ENCODE assay signal across 15 cellular contexts in genomic region chr10:44172883-44173557, GRCh38.
"Had no signal": no experiment of that assay in that cellular context is flagged by ENCODE, and none has a peak within 500 bp of the region (broad histone marks: within the 10 kb centered on the region; RNA-seq: fewer than 3 reads in every experiment).

No MANE protein-coding gene starts in this region.

- H3K36me3 ChIP-seq: spleen, tibial nerve had no signal

- H3K27ac ChIP-seq: spleen, tibial nerve had no signal

- FAIRE-seq: colon, endothelial cell of umbilical vein, TTC549 had no signal

- H3K27me3 ChIP-seq: spleen, tibial nerve had no signal

- H3K4me3 ChIP-seq: lung, spleen, tibial nerve had no signal

- H3K36me3 Mint-ChIP-seq: activated naive CD4-positive, alpha-beta T cell treated with anti-CD3 and anti-CD28 coated beads, Interleukin-2, amount 50 U/mL, for 24 hours; stimulated activated memory B cell treated with anti-CD40 and anti-IgM and Interleukin-4, amounts not matched to agents 10 μg/mL and 1 μg/mL and 100 μg/mL, for 72 hours had no signal

- H3K4me1 Mint-ChIP-seq: activated naive CD4-positive, alpha-beta T cell treated with anti-CD3 and anti-CD28 coated beads, Interleukin-2, amount 50 U/mL, for 24 hours; stimulated activated memory B cell treated with anti-CD40 and anti-IgM and Interleukin-4, amounts not matched to agents 10 μg/mL and 1 μg/mL and 100 μg/mL, for 72 hours had no signal

- DNase-seq: activated CD4-positive, alpha-beta T cell treated with anti-CD3 and anti-CD28 coated beads, Interleukin-2, amount 50 U/mL, for 1 hour; activated effector memory CD4-positive, alpha-beta T cell treated with Interleukin-2 at 50 U/mL for 16 hours; activated T-cell treated with anti-CD3 and anti-CD28 coated beads, Interleukin-2, amount 50 U/mL, for 1 hour; midbrain; right cardiac atrium; spleen; stimulated activated CD4-positive, alpha-beta T cell treated with anti-CD3 and anti-CD28 coated beads, Interleukin-1b, Interleukin-23, amount 100 ng/mL, for 48 hours; T-helper 2 cell had no signal

- H3K4me1 ChIP-seq: spleen had no signal

- ATAC-seq: stimulated activated memory B cell treated with anti-CD40 and anti-IgM and Interleukin-4, amounts not matched to agents 10 μg/mL and 1 μg/mL and 100 μg/mL, for 72 hours had no signal

- H3K9me3 ChIP-seq: spleen, tibial nerve had no signal

- H3K4me3 Mint-ChIP-seq: activated naive CD4-positive, alpha-beta T cell treated with anti-CD3 and anti-CD28 coated beads, Interleukin-2, amount 50 U/mL, for 24 hours; stimulated activated memory B cell treated with anti-CD40 and anti-IgM and Interleukin-4, amounts not matched to agents 10 μg/mL and 1 μg/mL and 100 μg/mL, for 72 hours had no signal

- H3K27ac Mint-ChIP-seq: activated naive CD4-positive, alpha-beta T cell treated with anti-CD3 and anti-CD28 coated beads, Interleukin-2, amount 50 U/mL, for 24 hours; stimulated activated memory B cell treated with anti-CD40 and anti-IgM and Interleukin-4, amounts not matched to agents 10 μg/mL and 1 μg/mL and 100 μg/mL, for 72 hours had no signal

- H3K27me3 Mint-ChIP-seq: stimulated activated memory B cell treated with anti-CD40 and anti-IgM and Interleukin-4, amounts not matched to agents 10 μg/mL and 1 μg/mL and 100 μg/mL, for 72 hours had no signal

- H3K9me3 Mint-ChIP-seq: activated naive CD4-positive, alpha-beta T cell treated with anti-CD3 and anti-CD28 coated beads, Interleukin-2, amount 50 U/mL, for 24 hours had no signal
